ENCODE assay signal across 1 cellular context in genomic region chr12:57276935-57277563, GRCh38.
TF ChIP-seq lines count a peak whose summit lies in the region.

No MANE protein-coding gene starts in this region.

TF ChIP-seq in endothelial cell of umbilical vein, 7 proteins besides CTCF, POLR2A, EP300 and RAD21:
- TF ChIP-seq MAX (IDR thresholded peaks at IDR 0.05; ENCODE audit: insufficient read depth, insufficient read length): no peak
- TF ChIP-seq GATA2 (IDR thresholded peaks at IDR 0.05; ENCODE audit: insufficient read depth, insufficient read length, low read depth, low read length): no peak
- TF ChIP-seq MYC (IDR thresholded peaks at IDR 0.05; ENCODE audit: low read depth, low read length): no peak
- TF ChIP-seq FOS (IDR thresholded peaks at IDR 0.05; ENCODE audit: borderline replicate concordance, insufficient read depth, low read length): no peak
